8 cellular contexts compared by ENCODE assay signal in the genomic region with DNA sequence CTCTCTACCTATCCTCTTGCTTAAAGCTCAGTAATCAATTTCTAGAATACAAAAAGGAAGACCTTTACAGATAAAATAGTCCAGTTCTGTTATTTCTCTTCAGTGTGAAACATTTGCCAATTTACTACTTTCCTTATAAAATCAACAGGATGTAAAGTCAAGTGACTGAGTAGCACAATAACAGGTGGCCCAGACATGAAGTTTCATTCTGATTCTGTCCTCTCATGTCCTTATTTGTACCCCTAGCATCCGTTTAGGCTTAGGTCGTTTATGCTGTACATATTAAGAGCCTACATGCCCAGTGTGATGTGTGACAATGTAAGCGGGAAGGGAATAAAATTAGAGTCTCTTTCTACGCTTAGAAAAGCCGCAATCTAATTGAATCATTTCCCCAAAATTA. TPM values are rescaled to one million over a fixed set of nuclear protein-coding genes. Genes with fewer than 3 reads are reported as not detected.
DNase-seq lines count a peak whose midpoint lies in the region; ATAC-seq and TF ChIP-seq lines count a peak whose summit lies in the region.

No MANE protein-coding gene starts in this region.

- TF ChIP-seq CTCF in GM13976 (IDR thresholded peaks at IDR 0.05; ENCODE audit: borderline replicate concordance, control extremely low read depth, extremely low read depth, insufficient read depth, missing control alignments) (no peak), smooth muscle cell (IDR thresholded peaks at IDR 0.05; ENCODE audit: borderline replicate concordance, insufficient read depth, poor library complexity, severe bottlenecking) (no peak)

- H3K9me3 ChIP-seq in smooth muscle cell (replicated peaks; ENCODE audit: low read depth), result no peaks in the 10 kb centered on the region

- H3K4me3 ChIP-seq in smooth muscle cell, result no peak overlapping the region

- WGBS in smooth muscle cell (ENCODE audit: low lambda C conversion rate), result 94% methylated on average over 5 of the region's 5 CpGs

- H3K9ac ChIP-seq in smooth muscle cell (ENCODE audit: low read depth), result no peak overlapping the region

- H3K27ac ChIP-seq in smooth muscle cell (ENCODE audit: low read depth), result no peak overlapping the region

- peak overlapping the region; percentile 31 to 65 (median 37) for H3K27ac Mint-ChIP-seq in immature natural killer cell

- peak overlapping the region in 2 of 5 donors; percentile 4 to 42 for H3K4me3 Mint-ChIP-seq in immature natural killer cell

- H3K27me3 ChIP-seq in smooth muscle cell (ENCODE audit: low read depth), result no peaks in the 10 kb centered on the region

- no peaks in the 10 kb centered on the region for H3K36me3 Mint-ChIP-seq in immature natural killer cell

- DNase-seq in GM13976 (ENCODE audit: low spot score) (peak; percentile 57), immature natural killer cell (peak in 1 of 3 donors; percentile 16), smooth muscle cell (lab: John Stamatoyannopoulos, UW; ENCODE audit: unreplicated experiment) (no peak), left colon (no peak), RPMI8226 (no peak)
- no peak for DNase-seq in stimulated activated CD4-positive, alpha-beta T cell treated with anti-CD3 and anti-CD28 coated beads, Interleukin-2, amount 100 ng/mL, for 48 hours

- H2AFZ ChIP-seq in smooth muscle cell (ENCODE audit: low read depth), result no peak overlapping the region

- H3K4me1 ChIP-seq in smooth muscle cell (ENCODE audit: low read depth), result no peaks in the 10 kb centered on the region

- peaks cover 89 to 96% of the 10 kb centered on the region in 2 donors for H3K4me1 Mint-ChIP-seq in immature natural killer cell

- ATAC-seq in GM21367 (IDR thresholded peaks at IDR 0.05; ENCODE audit: unreplicated experiment) (peak; percentile 93), HG03378 (IDR thresholded peaks at IDR 0.05; ENCODE audit: unreplicated experiment) (peak; percentile 94), left colon (no peak)

- peaks cover 100% of the 10 kb centered on the region for H4K20me1 ChIP-seq in smooth muscle cell (ENCODE audit: low read depth)

- in situ Hi-C loops in GM13976 (cut with MboI; ENCODE audit: low sequenced_read_pairs, unreplicated experiment), result no loop called here

- intact Hi-C loops in left colon (cut with DNase I, micrococcal nuclease), result no loop called here

- H3K4me2 ChIP-seq in smooth muscle cell, result no peak overlapping the region

- H3K79me2 ChIP-seq in smooth muscle cell (ENCODE audit: low read depth), result peaks cover 100% of the 10 kb centered on the region

- no peaks in the 10 kb centered on the region for H3F3A ChIP-seq in smooth muscle cell (ENCODE audit: low read depth)

- H3K9me3 Mint-ChIP-seq in immature natural killer cell, result no peaks in the 10 kb centered on the region

- H3K36me3 ChIP-seq in smooth muscle cell (ENCODE audit: low read depth), result no peaks in the 10 kb centered on the region

- no peaks in the 10 kb centered on the region for H3K27me3 Mint-ChIP-seq in immature natural killer cell (ENCODE audit: low read depth in 3 of 3)

RNA-seq across cellular contexts. Expression of a gene that starts 29.2 kb away (rescaled TPM):
- 10 to 100 TPM; 43.1 to 63.4 (median 50.5) TPM for polyA plus RNA-seq in immature natural killer cell
- total RNA-seq in smooth muscle cell, result 52.1 TPM in 2 replicates
- polyA plus RNA-seq in smooth muscle cell, result 16.3 and 19.4 TPM in 2 replicates
- total RNA-seq in left colon, result 10 to 100 TPM; 32.3 to 36.9 TPM
